Comparison of ENCODE assay signal across 1 cellular context in genomic region chr7:116501425-116502167, GRCh38.
A peak's percentile ranks its signal among the peaks of the same experiment; 100 is the strongest.
TF ChIP-seq lines count a peak whose summit lies in the region.

No MANE protein-coding gene starts in this region.

TF ChIP-seq in K562, 482 proteins besides CTCF, POLR2A, EP300 and RAD21 (continued from another document and continues in another):
- TF ChIP-seq, protein P1, sequence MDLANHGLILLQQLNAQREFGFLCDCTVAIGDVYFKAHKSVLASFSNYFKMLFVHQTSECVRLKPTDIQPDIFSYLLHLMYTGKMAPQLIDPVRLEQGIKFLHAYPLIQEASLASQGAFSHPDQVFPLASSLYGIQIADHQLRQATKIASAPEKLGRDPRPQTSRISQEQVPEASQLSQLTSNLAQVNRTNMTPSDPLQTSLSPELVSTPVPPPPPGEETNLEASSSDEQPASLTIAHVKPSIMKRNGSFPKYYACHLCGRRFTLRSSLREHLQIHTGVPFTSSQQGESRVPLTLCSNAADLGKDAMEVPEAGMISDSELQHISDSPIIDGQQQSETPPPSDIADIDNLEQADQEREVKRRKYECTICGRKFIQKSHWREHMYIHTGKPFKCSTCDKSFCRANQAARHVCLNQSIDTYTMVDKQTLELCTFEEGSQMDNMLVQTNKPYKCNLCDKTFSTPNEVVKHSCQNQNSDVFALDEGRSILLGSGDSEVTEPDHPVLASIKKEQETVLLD (IDR thresholded peaks at IDR 0.05), result peak; percentile 82; the same call in 1 of the 2 replicates
- 0 out of 2 replicates have a peak, but pooled peaks have one; percentile 41 for TF ChIP-seq CREB3 (tag; conservative IDR thresholded peaks at IDR 0.05; ENCODE audit: low read depth)
- TF ChIP-seq, protein P2, sequence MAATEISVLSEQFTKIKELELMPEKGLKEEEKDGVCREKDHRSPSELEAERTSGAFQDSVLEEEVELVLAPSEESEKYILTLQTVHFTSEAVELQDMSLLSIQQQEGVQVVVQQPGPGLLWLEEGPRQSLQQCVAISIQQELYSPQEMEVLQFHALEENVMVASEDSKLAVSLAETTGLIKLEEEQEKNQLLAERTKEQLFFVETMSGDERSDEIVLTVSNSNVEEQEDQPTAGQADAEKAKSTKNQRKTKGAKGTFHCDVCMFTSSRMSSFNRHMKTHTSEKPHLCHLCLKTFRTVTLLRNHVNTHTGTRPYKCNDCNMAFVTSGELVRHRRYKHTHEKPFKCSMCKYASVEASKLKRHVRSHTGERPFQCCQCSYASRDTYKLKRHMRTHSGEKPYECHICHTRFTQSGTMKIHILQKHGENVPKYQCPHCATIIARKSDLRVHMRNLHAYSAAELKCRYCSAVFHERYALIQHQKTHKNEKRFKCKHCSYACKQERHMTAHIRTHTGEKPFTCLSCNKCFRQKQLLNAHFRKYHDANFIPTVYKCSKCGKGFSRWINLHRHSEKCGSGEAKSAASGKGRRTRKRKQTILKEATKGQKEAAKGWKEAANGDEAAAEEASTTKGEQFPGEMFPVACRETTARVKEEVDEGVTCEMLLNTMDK (IDR thresholded peaks at IDR 0.05; ENCODE audit: borderline replicate concordance, insufficient read depth, low read depth, low read length, poor library complexity, severe bottlenecking), result no peak
- no peak for TF ChIP-seq ZNF639 (CRISPR knock-in tag; conservative IDR thresholded peaks at IDR 0.05 in 1 of 2, IDR thresholded peaks at IDR 0.05 in 1 of 2)
- TF ChIP-seq NCOA1 (IDR thresholded peaks at IDR 0.05; ENCODE audit: low read depth), result peak; percentile 79
- no peak for TF ChIP-seq RBM22 (IDR thresholded peaks at IDR 0.05; ENCODE audit: low read depth, low read length, poor library complexity, severe bottlenecking)
- TF ChIP-seq ZNF12 (CRISPR knock-in tag; IDR thresholded peaks at IDR 0.05), result no peak
- TF ChIP-seq MCM7 (IDR thresholded peaks at IDR 0.05), result no peak
- TF ChIP-seq TBP (optimal IDR thresholded peaks at IDR 0.05; ENCODE audit: low read depth, low read length), result peak; percentile 57
- TF ChIP-seq ARID4B (CRISPR knock-in tag; IDR thresholded peaks at IDR 0.05), result no peak
- no peak for TF ChIP-seq CHCHD3 (CRISPR knock-in tag; IDR thresholded peaks at IDR 0.05)
- peak; percentile 69; the same call in 1 of the 2 replicates for TF ChIP-seq MBD2 (IDR thresholded peaks at IDR 0.05; ENCODE audit: borderline replicate concordance, low read depth)
- peak; percentile 84; the same call in 1 of the 2 replicates for TF ChIP-seq GATAD2A (IDR thresholded peaks at IDR 0.05)
- TF ChIP-seq, protein P3, sequence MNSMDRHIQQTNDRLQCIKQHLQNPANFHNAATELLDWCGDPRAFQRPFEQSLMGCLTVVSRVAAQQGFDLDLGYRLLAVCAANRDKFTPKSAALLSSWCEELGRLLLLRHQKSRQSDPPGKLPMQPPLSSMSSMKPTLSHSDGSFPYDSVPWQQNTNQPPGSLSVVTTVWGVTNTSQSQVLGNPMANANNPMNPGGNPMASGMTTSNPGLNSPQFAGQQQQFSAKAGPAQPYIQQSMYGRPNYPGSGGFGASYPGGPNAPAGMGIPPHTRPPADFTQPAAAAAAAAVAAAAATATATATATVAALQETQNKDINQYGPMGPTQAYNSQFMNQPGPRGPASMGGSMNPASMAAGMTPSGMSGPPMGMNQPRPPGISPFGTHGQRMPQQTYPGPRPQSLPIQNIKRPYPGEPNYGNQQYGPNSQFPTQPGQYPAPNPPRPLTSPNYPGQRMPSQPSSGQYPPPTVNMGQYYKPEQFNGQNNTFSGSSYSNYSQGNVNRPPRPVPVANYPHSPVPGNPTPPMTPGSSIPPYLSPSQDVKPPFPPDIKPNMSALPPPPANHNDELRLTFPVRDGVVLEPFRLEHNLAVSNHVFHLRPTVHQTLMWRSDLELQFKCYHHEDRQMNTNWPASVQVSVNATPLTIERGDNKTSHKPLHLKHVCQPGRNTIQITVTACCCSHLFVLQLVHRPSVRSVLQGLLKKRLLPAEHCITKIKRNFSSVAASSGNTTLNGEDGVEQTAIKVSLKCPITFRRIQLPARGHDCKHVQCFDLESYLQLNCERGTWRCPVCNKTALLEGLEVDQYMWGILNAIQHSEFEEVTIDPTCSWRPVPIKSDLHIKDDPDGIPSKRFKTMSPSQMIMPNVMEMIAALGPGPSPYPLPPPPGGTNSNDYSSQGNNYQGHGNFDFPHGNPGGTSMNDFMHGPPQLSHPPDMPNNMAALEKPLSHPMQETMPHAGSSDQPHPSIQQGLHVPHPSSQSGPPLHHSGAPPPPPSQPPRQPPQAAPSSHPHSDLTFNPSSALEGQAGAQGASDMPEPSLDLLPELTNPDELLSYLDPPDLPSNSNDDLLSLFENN (IDR thresholded peaks at IDR 0.05; ENCODE audit: low read depth in 2 of 2, low read length in 2 of 2), result peak in 1 of 2 experiments; percentile 82; a peak in 3 of 4 replicates
- TF ChIP-seq SMAD4 (CRISPR knock-in tag; conservative IDR thresholded peaks at IDR 0.05), result 0 out of 2 replicates have a peak, but pooled peaks have one; percentile 36
- TF ChIP-seq, protein P4, sequence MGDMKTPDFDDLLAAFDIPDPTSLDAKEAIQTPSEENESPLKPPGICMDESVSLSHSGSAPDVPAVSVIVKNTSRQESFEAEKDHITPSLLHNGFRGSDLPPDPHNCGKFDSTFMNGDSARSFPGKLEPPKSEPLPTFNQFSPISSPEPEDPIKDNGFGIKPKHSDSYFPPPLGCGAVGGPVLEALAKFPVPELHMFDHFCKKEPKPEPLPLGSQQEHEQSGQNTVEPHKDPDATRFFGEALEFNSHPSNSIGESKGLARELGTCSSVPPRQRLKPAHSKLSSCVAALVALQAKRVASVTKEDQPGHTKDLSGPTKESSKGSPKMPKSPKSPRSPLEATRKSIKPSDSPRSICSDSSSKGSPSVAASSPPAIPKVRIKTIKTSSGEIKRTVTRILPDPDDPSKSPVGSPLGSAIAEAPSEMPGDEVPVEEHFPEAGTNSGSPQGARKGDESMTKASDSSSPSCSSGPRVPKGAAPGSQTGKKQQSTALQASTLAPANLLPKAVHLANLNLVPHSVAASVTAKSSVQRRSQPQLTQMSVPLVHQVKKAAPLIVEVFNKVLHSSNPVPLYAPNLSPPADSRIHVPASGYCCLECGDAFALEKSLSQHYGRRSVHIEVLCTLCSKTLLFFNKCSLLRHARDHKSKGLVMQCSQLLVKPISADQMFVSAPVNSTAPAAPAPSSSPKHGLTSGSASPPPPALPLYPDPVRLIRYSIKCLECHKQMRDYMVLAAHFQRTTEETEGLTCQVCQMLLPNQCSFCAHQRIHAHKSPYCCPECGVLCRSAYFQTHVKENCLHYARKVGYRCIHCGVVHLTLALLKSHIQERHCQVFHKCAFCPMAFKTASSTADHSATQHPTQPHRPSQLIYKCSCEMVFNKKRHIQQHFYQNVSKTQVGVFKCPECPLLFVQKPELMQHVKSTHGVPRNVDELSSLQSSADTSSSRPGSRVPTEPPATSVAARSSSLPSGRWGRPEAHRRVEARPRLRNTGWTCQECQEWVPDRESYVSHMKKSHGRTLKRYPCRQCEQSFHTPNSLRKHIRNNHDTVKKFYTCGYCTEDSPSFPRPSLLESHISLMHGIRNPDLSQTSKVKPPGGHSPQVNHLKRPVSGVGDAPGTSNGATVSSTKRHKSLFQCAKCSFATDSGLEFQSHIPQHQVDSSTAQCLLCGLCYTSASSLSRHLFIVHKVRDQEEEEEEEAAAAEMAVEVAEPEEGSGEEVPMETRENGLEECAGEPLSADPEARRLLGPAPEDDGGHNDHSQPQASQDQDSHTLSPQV (IDR thresholded peaks at IDR 0.05), result peak; percentile 90
- no peak for TF ChIP-seq ZBTB49 (CRISPR knock-in tag; IDR thresholded peaks at IDR 0.05; ENCODE audit: borderline replicate concordance)
- peak; percentile 97 for TF ChIP-seq ARID1B (IDR thresholded peaks at IDR 0.05)
- TF ChIP-seq PML (IDR thresholded peaks at IDR 0.05; ENCODE audit: low read length), result peak; percentile 82
- peak; percentile 93 for TF ChIP-seq RNF2 (IDR thresholded peaks at IDR 0.05)
- TF ChIP-seq CBFA2T3 (IDR thresholded peaks at IDR 0.05), result peak; percentile 91
- peak; percentile 84; the same call in 1 of the 2 replicates for TF ChIP-seq ZNF212 (CRISPR knock-in tag; IDR thresholded peaks at IDR 0.05)
- no peak for TF ChIP-seq PHB2 (IDR thresholded peaks at IDR 0.05; ENCODE audit: low read depth)
- TF ChIP-seq TAL1 (IDR thresholded peaks at IDR 0.05), result peak; percentile 75
- TF ChIP-seq ZFP1 (CRISPR knock-in tag; IDR thresholded peaks at IDR 0.05), result no peak
- TF ChIP-seq NFRKB (IDR thresholded peaks at IDR 0.05; ENCODE audit: low read depth), result peak; percentile 82; the same call in 1 of the 2 replicates
- TF ChIP-seq HLTF (IDR thresholded peaks at IDR 0.05), result no peak
- peak; percentile 66; the same call in 1 of the 2 replicates for TF ChIP-seq MECOM (CRISPR knock-in tag; IDR thresholded peaks at IDR 0.05)
- 0 out of 2 replicates have a peak, but pooled peaks have one; percentile 26 for TF ChIP-seq ZNF764 (CRISPR knock-in tag; IDR thresholded peaks at IDR 0.05; ENCODE audit: low read depth)
- TF ChIP-seq SPI1 (IDR thresholded peaks at IDR 0.05; ENCODE audit: borderline replicate concordance, low read depth, low read length), result no peak
- TF ChIP-seq POLR2AphosphoS5 (IDR thresholded peaks at IDR 0.05; ENCODE audit: control insufficient read depth, insufficient read depth, low read depth, low read length), result peak; percentile 88; the same call in 1 of the 2 replicates
- TF ChIP-seq MTA1 (IDR thresholded peaks at IDR 0.05; ENCODE audit: borderline replicate concordance), result peak; percentile 65; the same call in 1 of the 2 replicates
- TF ChIP-seq MEF2D (tag; conservative IDR thresholded peaks at IDR 0.05; ENCODE audit: low read depth), result 0 out of 2 replicates have a peak, but pooled peaks have one; percentile 43
- no peak for TF ChIP-seq RB1 (IDR thresholded peaks at IDR 0.05; ENCODE audit: low read depth)
- no peak for TF ChIP-seq FOXP4 (CRISPR knock-in tag; IDR thresholded peaks at IDR 0.05; ENCODE audit: borderline replicate concordance)
